In the genomic region with DNA sequence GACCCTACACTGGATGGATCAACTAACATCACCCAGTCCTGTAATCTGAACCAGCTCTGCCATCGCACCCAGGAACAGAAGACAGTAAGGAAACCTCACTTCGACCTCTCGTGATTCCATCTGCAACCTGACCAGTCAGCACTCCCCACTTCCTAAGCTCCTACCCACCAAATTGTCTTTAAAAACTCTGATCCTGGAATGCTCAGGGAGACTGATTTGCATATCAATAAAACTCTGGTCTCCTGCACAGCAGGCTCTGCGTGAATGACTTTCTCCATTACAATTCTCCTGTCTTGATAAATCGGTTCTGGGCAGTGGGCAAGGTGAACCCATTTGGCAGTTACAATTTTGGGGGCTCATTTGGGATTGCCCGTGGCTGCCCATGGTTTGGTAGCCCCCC, we compare ENCODE assay signal across 33 cellular contexts.
"Had no signal": no experiment of that assay in that cellular context is flagged by ENCODE, and none has a peak within 500 bp of the region (broad histone marks: within the 10 kb centered on the region; RNA-seq: fewer than 3 reads in every experiment).

No MANE protein-coding gene starts in this region.

- H3K27me3 ChIP-seq: adrenal gland, cardiac muscle cell, colonic mucosa, dorsolateral prefrontal cortex, left lung, neutrophil, ovary, right lobe of liver, uterus had no signal

- H3K4me1 Mint-ChIP-seq: activated naive CD8-positive, alpha-beta T cell treated with anti-CD3 and anti-CD28 coated beads for 36 hours; nephron had no signal

- H3K4me3 ChIP-seq: adrenal gland, cardiac muscle cell, colonic mucosa, dorsolateral prefrontal cortex, left lung, lower lobe of right lung, mucosa of descending colon, ovary, right lobe of liver, thoracic aorta, uterus had no signal

- H3K9me3 ChIP-seq: adrenal gland, colonic mucosa, left lung, lower lobe of right lung, mucosa of descending colon, neutrophil, ovary, right lobe of liver, thoracic aorta, uterus had no signal

- H3K36me3 Mint-ChIP-seq: activated naive CD8-positive, alpha-beta T cell treated with anti-CD3 and anti-CD28 coated beads for 36 hours; brain; type B pancreatic cell had no signal

- DNase-seq: activated CD4-positive, alpha-beta T cell treated with anti-CD3 and anti-CD28 coated beads for 48 hours; activated CD4-positive, alpha-beta T cell treated with anti-CD3 and anti-CD28 coated beads, Interleukin-2, amount 50 U/mL, for 48 hours; activated CD8-positive, alpha-beta memory T cell treated with anti-CD3 and anti-CD28 coated beads for 24 hours; activated effector memory CD4-positive, alpha-beta T cell treated with Interleukin-2 at 50 U/mL for 16 hours; activated naive CD4-positive, alpha-beta T cell treated with anti-CD3 and anti-CD28 coated beads for 36 hours; activated naive CD8-positive, alpha-beta T cell treated with anti-CD3 and anti-CD28 coated beads for 36 hours; adrenal gland; aorta; cerebellar nuclear complex; colonic mucosa; dorsolateral prefrontal cortex; effector memory CD4-positive, alpha-beta T cell; kidney glomerular epithelial cell; left lung; lower lobe of right lung; mucosa of descending colon; ovary; right lobe of liver; stimulated activated CD4-positive, alpha-beta T cell treated with anti-CD3 and anti-CD28 coated beads, Interleukin-12 subunit alpha, Interleukin-12 subunit beta, amount 100 ng/mL, for 4 hours; stimulated activated CD4-positive, alpha-beta T cell treated with anti-CD3 and anti-CD28 coated beads, Interleukin-4, amount 100 ng/mL, for 1 hour; T-helper 9 cell; uterus had no signal

- H3K36me3 ChIP-seq: adrenal gland, cardiac muscle cell, colonic mucosa, left lung, lower lobe of right lung, neutrophil, ovary, right lobe of liver, thoracic aorta, uterus had no signal

- H3K9me3 Mint-ChIP-seq: activated naive CD4-positive, alpha-beta T cell treated with anti-CD3 and anti-CD28 coated beads for 36 hours; activated naive CD8-positive, alpha-beta T cell treated with anti-CD3 and anti-CD28 coated beads for 36 hours; stimulated activated naive CD8-positive, alpha-beta T cell treated with anti-CD3 and anti-CD28 coated beads, Interleukin-15, Interleukin-2, amounts not matched to agents 100 ng/mL and 50 ng/mL, for 24 hours; T-helper 1 cell treated with Interleukin-12 subunit alpha and Interleukin-12 subunit beta and Interleukin-4 antibody, amounts not matched to agents 30 μg/mL and 1 μg/mL, for 36 hours; type B pancreatic cell had no signal

- H3K27me3 Mint-ChIP-seq: brain; progenitor cell of endocrine pancreas; stimulated activated naive CD8-positive, alpha-beta T cell treated with anti-CD3 and anti-CD28 coated beads, Interleukin-15, Interleukin-2, amounts not matched to agents 100 ng/mL and 50 ng/mL, for 24 hours; type B pancreatic cell had no signal

- H3K4me3 Mint-ChIP-seq: activated naive CD4-positive, alpha-beta T cell treated with anti-CD3 and anti-CD28 coated beads for 36 hours; activated naive CD8-positive, alpha-beta T cell treated with anti-CD3 and anti-CD28 coated beads for 36 hours; brain; nephron; stimulated activated naive CD8-positive, alpha-beta T cell treated with anti-CD3 and anti-CD28 coated beads, Interleukin-15, Interleukin-2, amounts not matched to agents 100 ng/mL and 50 ng/mL, for 24 hours; T-helper 1 cell treated with Interleukin-12 subunit alpha and Interleukin-12 subunit beta and Interleukin-4 antibody, amounts not matched to agents 30 μg/mL and 1 μg/mL, for 36 hours; type B pancreatic cell had no signal

- H3K4me1 ChIP-seq: adrenal gland, colonic mucosa, left lung, lower lobe of right lung, right lobe of liver, uterus had no signal

- H3K27ac ChIP-seq: adrenal gland, cardiac muscle cell, colonic mucosa, dorsolateral prefrontal cortex, left lung, lower lobe of right lung, neutrophil, ovary, right lobe of liver, thoracic aorta, uterus, VCaP had no signal

- ATAC-seq: activated CD4-positive, CD25-positive, alpha-beta regulatory T cell treated with anti-CD3 and anti-CD28 coated beads, Interleukin-2, amount 50 U/mL, for 24 hours; left lung; mucosa of descending colon; right lobe of liver had no signal

- H3K27ac Mint-ChIP-seq: activated naive CD4-positive, alpha-beta T cell treated with anti-CD3 and anti-CD28 coated beads for 36 hours; activated naive CD8-positive, alpha-beta T cell treated with anti-CD3 and anti-CD28 coated beads for 36 hours; brain; nephron; stimulated activated naive CD8-positive, alpha-beta T cell treated with anti-CD3 and anti-CD28 coated beads, Interleukin-15, Interleukin-2, amounts not matched to agents 100 ng/mL and 50 ng/mL, for 24 hours; T-helper 1 cell treated with Interleukin-12 subunit alpha and Interleukin-12 subunit beta and Interleukin-4 antibody, amounts not matched to agents 30 μg/mL and 1 μg/mL, for 36 hours; type B pancreatic cell had no signal
